Comparison of ENCODE assay signal across 18 cellular contexts in the genomic region with DNA sequence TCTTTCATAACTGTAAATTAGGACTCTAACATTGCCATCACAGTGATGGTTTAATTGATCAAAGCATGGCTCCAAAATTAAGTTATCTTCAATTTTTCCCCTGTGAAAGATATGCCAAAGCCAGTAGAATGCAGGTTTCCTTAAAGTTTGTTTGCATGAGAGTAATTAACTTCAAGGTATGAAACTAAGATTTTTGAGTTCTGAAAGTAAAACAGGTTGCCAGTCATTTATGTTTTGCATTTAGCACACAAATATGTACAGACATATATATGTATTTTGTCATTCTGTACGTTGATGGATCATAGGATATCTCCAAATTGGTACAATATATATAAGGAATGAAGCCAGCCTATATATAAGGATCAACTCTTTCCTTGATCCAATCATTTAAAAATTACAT. TPM values are rescaled to one million over a fixed set of nuclear protein-coding genes. Genes with fewer than 3 reads are reported as not detected.
DNase-seq lines count a peak whose midpoint lies in the region; ATAC-seq and TF ChIP-seq lines count a peak whose summit lies in the region.
"Had no signal": no experiment of that assay in that cellular context is flagged by ENCODE, and none has a peak within 500 bp of the region (broad histone marks: within the 10 kb centered on the region; RNA-seq: fewer than 3 reads in every experiment).

No MANE protein-coding gene starts in this region.

- H3K27me3 Mint-ChIP-seq in activated CD4-positive, alpha-beta memory T cell treated with anti-CD3 and anti-CD28 coated beads for 36 hours: no peaks in the 10 kb centered on the region
- H3K27me3 Mint-ChIP-seq in activated CD4-positive, alpha-beta memory T cell treated with anti-CD3 and anti-CD28 coated beads, Interleukin-2, amount 10 ng/mL, durations not matched to agents 7 days and 5 days: no peaks in the 10 kb centered on the region
- no peaks in the 10 kb centered on the region for H3K27me3 Mint-ChIP-seq in type B pancreatic cell
- H3K27me3 Mint-ChIP-seq: central memory CD8-positive, alpha-beta T cell had no signal

- no peaks in the 10 kb centered on the region for H3K4me1 ChIP-seq in right cardiac atrium (ENCODE audit: control insufficient read depth, insufficient read depth, low read length)
- H3K4me1 ChIP-seq in mucosa of descending colon (ENCODE audit: low read depth): no peaks in the 10 kb centered on the region
- H3K4me1 ChIP-seq: transverse colon had no signal

- H3K27me3 ChIP-seq in right cardiac atrium (ENCODE audit: control insufficient read depth, insufficient read depth): no peaks in the 10 kb centered on the region
- H3K27me3 ChIP-seq: transverse colon had no signal

- TF ChIP-seq CTCF in type B pancreatic cell (conservative IDR thresholded peaks at IDR 0.05): no peak
- no peak for TF ChIP-seq CTCF in mucosa of descending colon (IDR thresholded peaks at IDR 0.05)

- peak; percentile 63 for ATAC-seq in GM21723 (IDR thresholded peaks at IDR 0.05; ENCODE audit: unreplicated experiment)
- ATAC-seq in HG03354 (IDR thresholded peaks at IDR 0.05; ENCODE audit: poor library complexity, severe bottlenecking, unreplicated experiment): peak; percentile 83
- no peak for ATAC-seq in right cardiac atrium
- ATAC-seq in mucosa of descending colon: no peak
- ATAC-seq: stimulated activated naive B cell treated with anti-CD40 and anti-IgM and Interleukin-4, amounts not matched to agents 10 μg/mL and 1 μg/mL and 100 μg/mL, for 72 hours had no signal

- no peak overlapping the region for H3K27ac ChIP-seq in right cardiac atrium (ENCODE audit: low read length)
- H3K27ac ChIP-seq: transverse colon had no signal

- CTCF ChIA-PET in activated CD4-positive, alpha-beta memory T cell treated with anti-CD3 and anti-CD28 coated beads for 36 hours (lab: Charles Lee): interaction anchor here (0.6 to 2.2 kb wide), 7 partner anchors 21 to 84 kb away, joined by 3 to 13 read pairs (median 5); partner anchors contain the start of gene NDFIP2
- CTCF ChIA-PET in activated CD4-positive, alpha-beta memory T cell treated with anti-CD3 and anti-CD28 coated beads, Interleukin-2, amount 10 ng/mL, durations not matched to agents 7 days and 5 days (lab: Charles Lee): interaction anchor here (3.1 kb wide), 1 partner anchor 33 kb away, joined by 13 read pairs; no protein-coding TSS in a partner anchor

- H3K4me3 ChIP-seq in right cardiac atrium (ENCODE audit: low read length) (no peak overlapping the region), mucosa of descending colon (no peak overlapping the region)
- H3K4me3 ChIP-seq: transverse colon had no signal

- intact Hi-C loops in activated CD4-positive, alpha-beta memory T cell treated with anti-CD3 and anti-CD28 coated beads for 36 hours (cut with micrococcal nuclease): no loop called here
- intact Hi-C loops in right cardiac atrium (cut with DNase I): no loop called here
- intact Hi-C loops in mucosa of descending colon (cut with DNase I, micrococcal nuclease): no loop called here

- H3K4me1 Mint-ChIP-seq in activated CD4-positive, alpha-beta memory T cell treated with anti-CD3 and anti-CD28 coated beads for 36 hours (ENCODE audit: low read depth): peaks cover 58% of the 10 kb centered on the region
- H3K4me1 Mint-ChIP-seq in activated CD4-positive, alpha-beta memory T cell treated with anti-CD3 and anti-CD28 coated beads, Interleukin-2, amount 10 ng/mL, durations not matched to agents 7 days and 5 days: peaks cover 53% of the 10 kb centered on the region
- H3K4me1 Mint-ChIP-seq in type B pancreatic cell (ENCODE audit: unreplicated experiment): peaks cover 13% of the 10 kb centered on the region

- H3K36me3 Mint-ChIP-seq in activated CD4-positive, alpha-beta memory T cell treated with anti-CD3 and anti-CD28 coated beads for 36 hours: no peaks in the 10 kb centered on the region
- peaks cover 7% of the 10 kb centered on the region for H3K36me3 Mint-ChIP-seq in activated CD4-positive, alpha-beta memory T cell treated with anti-CD3 and anti-CD28 coated beads, Interleukin-2, amount 10 ng/mL, durations not matched to agents 7 days and 5 days (ENCODE audit: low read depth)
- peaks cover 3% of the 10 kb centered on the region for H3K36me3 Mint-ChIP-seq in type B pancreatic cell
- H3K36me3 Mint-ChIP-seq: stimulated activated naive B cell treated with anti-CD40 and anti-IgM and Interleukin-4, amounts not matched to agents 10 μg/mL and 1 μg/mL and 100 μg/mL, for 72 hours had no signal

- no peaks in the 10 kb centered on the region for H3K9me3 Mint-ChIP-seq in activated CD4-positive, alpha-beta memory T cell treated with anti-CD3 and anti-CD28 coated beads for 36 hours
- H3K9me3 Mint-ChIP-seq in activated CD4-positive, alpha-beta memory T cell treated with anti-CD3 and anti-CD28 coated beads, Interleukin-2, amount 10 ng/mL, durations not matched to agents 7 days and 5 days: peaks cover 9% of the 10 kb centered on the region
- peaks cover 11% of the 10 kb centered on the region for H3K9me3 Mint-ChIP-seq in type B pancreatic cell
- H3K9me3 Mint-ChIP-seq: central memory CD8-positive, alpha-beta T cell; stimulated activated naive B cell treated with anti-CD40 and anti-IgM and Interleukin-4, amounts not matched to agents 10 μg/mL and 1 μg/mL and 100 μg/mL, for 72 hours had no signal

- POLR2A ChIA-PET in activated CD4-positive, alpha-beta memory T cell treated with anti-CD3 and anti-CD28 coated beads for 36 hours (lab: Charles Lee): interaction anchor here (0.7 to 6.7 kb wide), 8 partner anchors 24 to 53 kb away, joined by 3 to 100 read pairs (median 5); partner anchors contain the start of genes NDFIP2 and RBM26
- POLR2A ChIA-PET in activated CD4-positive, alpha-beta memory T cell treated with anti-CD3 and anti-CD28 coated beads, Interleukin-2, amount 10 ng/mL, durations not matched to agents 7 days and 5 days (lab: Charles Lee): interaction anchor here (1.0 to 1.6 kb wide), 5 partner anchors 23 to 65 kb away, joined by 3 to 12 read pairs (median 4); partner anchors contain the start of genes NDFIP2 and RBM26

- H3K27ac Mint-ChIP-seq in activated CD4-positive, alpha-beta memory T cell treated with anti-CD3 and anti-CD28 coated beads for 36 hours: peak overlapping the region; percentile 83
- H3K27ac Mint-ChIP-seq in activated CD4-positive, alpha-beta memory T cell treated with anti-CD3 and anti-CD28 coated beads, Interleukin-2, amount 10 ng/mL, durations not matched to agents 7 days and 5 days: no peak overlapping the region
- peak overlapping the region; percentile 68 for H3K27ac Mint-ChIP-seq in type B pancreatic cell
- H3K27ac Mint-ChIP-seq: stimulated activated naive B cell treated with anti-CD40 and anti-IgM and Interleukin-4, amounts not matched to agents 10 μg/mL and 1 μg/mL and 100 μg/mL, for 72 hours had no signal

- 75% methylated on average over 1 of the region's 1 CpG for WGBS in right cardiac atrium

- no peak for DNase-seq in activated CD4-positive, alpha-beta memory T cell treated with anti-CD3 and anti-CD28 coated beads for 36 hours
- DNase-seq in activated CD4-positive, alpha-beta memory T cell treated with anti-CD3 and anti-CD28 coated beads, Interleukin-2, amount 10 ng/mL, durations not matched to agents 7 days and 5 days: no peak
- DNase-seq in type B pancreatic cell (ENCODE audit: extremely low spot score, unreplicated experiment): no peak
- no peak for DNase-seq in right cardiac atrium
- no peak for DNase-seq in mucosa of descending colon
- no peak for DNase-seq in cortex of kidney (lab: John Stamatoyannopoulos, UW)
- DNase-seq: activated CD4-positive, alpha-beta T cell treated with anti-CD3 and anti-CD28 coated beads for 1 hour; amniotic stem cell; C1 segment of cervical spinal cord; NCI-H1930; NCI-H446 treated with DMSO at 0.1 percent for 48 hours; Right ventricle myocardium superior; stimulated activated naive B cell treated with anti-CD40 and anti-IgM and Interleukin-4, amounts not matched to agents 10 μg/mL and 1 μg/mL and 100 μg/mL, for 72 hours; T-helper 9 cell; transverse colon had no signal

- H3K4me3 Mint-ChIP-seq in activated CD4-positive, alpha-beta memory T cell treated with anti-CD3 and anti-CD28 coated beads for 36 hours: no peak overlapping the region
- H3K4me3 Mint-ChIP-seq in activated CD4-positive, alpha-beta memory T cell treated with anti-CD3 and anti-CD28 coated beads, Interleukin-2, amount 10 ng/mL, durations not matched to agents 7 days and 5 days: no peak overlapping the region
- no peak overlapping the region for H3K4me3 Mint-ChIP-seq in type B pancreatic cell
- H3K4me3 Mint-ChIP-seq: central memory CD8-positive, alpha-beta T cell; stimulated activated naive B cell treated with anti-CD40 and anti-IgM and Interleukin-4, amounts not matched to agents 10 μg/mL and 1 μg/mL and 100 μg/mL, for 72 hours had no signal

- H3K36me3 ChIP-seq in mucosa of descending colon (ENCODE audit: low read depth): no peaks in the 10 kb centered on the region
- H3K36me3 ChIP-seq: transverse colon had no signal

- no peaks in the 10 kb centered on the region for H3K9me3 ChIP-seq in right cardiac atrium (ENCODE audit: control insufficient read depth, low read length)
- H3K9me3 ChIP-seq in mucosa of descending colon: no peaks in the 10 kb centered on the region
- H3K9me3 ChIP-seq: transverse colon had no signal

RNA-seq across cellular contexts. Expression of gene NDFIP2, which starts 23.6 kb away (rescaled TPM):
- total RNA-seq in activated CD4-positive, alpha-beta memory T cell treated with anti-CD3 and anti-CD28 coated beads for 36 hours: 100 to 1,000 TPM; 175 to 178 TPM
- total RNA-seq in activated CD4-positive, alpha-beta memory T cell treated with anti-CD3 and anti-CD28 coated beads, Interleukin-2, amount 10 ng/mL, durations not matched to agents 7 days and 5 days: 10 to 100 TPM; 49.6 to 53.2 TPM
- total RNA-seq in type B pancreatic cell (ENCODE audit: low replicate concordance): 41.7 and 97.5 TPM in 2 replicates
- total RNA-seq in right cardiac atrium: 10 to 100 TPM; 37.6 to 48.7 (median 41.6) TPM
- 29.0 TPM for polyA plus RNA-seq in right cardiac atrium
- total RNA-seq in mucosa of descending colon: 100 to 1,000 TPM in 2 of 3 donors, 10 to 100 TPM in 1; 64.9 to 141 (median 136) TPM

RNA-seq across cellular contexts. Expression of gene RBM26, which starts 51.3 kb away (rescaled TPM):
- total RNA-seq in activated CD4-positive, alpha-beta memory T cell treated with anti-CD3 and anti-CD28 coated beads for 36 hours: 10 to 100 TPM; 54.8 to 57.7 TPM
- total RNA-seq in activated CD4-positive, alpha-beta memory T cell treated with anti-CD3 and anti-CD28 coated beads, Interleukin-2, amount 10 ng/mL, durations not matched to agents 7 days and 5 days: 10 to 100 TPM; 51.1 to 52.0 TPM
- total RNA-seq in type B pancreatic cell (ENCODE audit: low replicate concordance) (40.8 and 66.9 TPM in 2 replicates), right cardiac atrium (10 to 100 TPM; 25.3 to 28.2 (median 27.1) TPM), mucosa of descending colon (10 to 100 TPM; 34.0 to 42.8 (median 35.6) TPM)
- 14.5 TPM for polyA plus RNA-seq in right cardiac atrium

Comparison
In these comparisons a context has a peak if more than half of its experiments do, and no peak if none do; other contexts are left out.
1. ATAC-seq: peak in GM21723 (single experiment) and HG03354 (single experiment); none in right cardiac atrium (0 of 2) and mucosa of descending colon (single experiment).